In genomic region chr11:32892355-32893090, GRCh38 we compare ENCODE assay signal across 8 cellular contexts. TPM values are rescaled to one million over a fixed set of nuclear protein-coding genes. Genes with fewer than 3 reads are reported as not detected.
DNase-seq lines count a peak whose midpoint lies in the region; ATAC-seq and TF ChIP-seq lines count a peak whose summit lies in the region.

QSER1 (plus strand) TSS chr11:32892811; CDS start chr11:32893126, 315 bp downstream.

- peak within 1 kb of the TSS; percentile 87 for H3K4me3 ChIP-seq in Loucy (ENCODE audit: low read length, poor library complexity, severe bottlenecking)
- peak within 1 kb of the TSS; percentile 95 for H3K4me3 ChIP-seq in adipocyte (ENCODE audit: low read length)
- peak within 1 kb of the TSS; percentile 84 to 99 (median 94) for H3K4me3 ChIP-seq in heart right ventricle

- POLR2A ChIA-PET in T-cell (lab: Charles Lee), result interaction anchor here in 1 of 2 donors (0.6 kb wide), 1 partner anchor 17 kb away, joined by 3 read pairs; no protein-coding TSS in a partner anchor

- peak within 1 kb of the TSS; percentile 90 to 93 (median 91) for H3K4me3 Mint-ChIP-seq in T-cell
- H3K4me3 Mint-ChIP-seq in type B pancreatic cell, result peak within 1 kb of the TSS; percentile 97

- H3K9me3 Mint-ChIP-seq in T-cell (no peaks in the 10 kb centered on the region), type B pancreatic cell (no peaks in the 10 kb centered on the region)

- H3K4me1 Mint-ChIP-seq in T-cell (peaks cover 28 to 34% (median 30%) of the 10 kb centered on the region in 3 donors), type B pancreatic cell (ENCODE audit: unreplicated experiment) (peaks cover 25% of the 10 kb centered on the region)

- WGBS in heart right ventricle, 2 donors, result 0% methylated on average over 65 to 89 of the region's 91 CpGs

- DNase-seq in GM03348 (ENCODE audit: low spot score) (peak; percentile 96), GOT3 (lab: John Stamatoyannopoulos, UW) (peak; percentile 9), T-cell (peak; percentile 27 to 77 (median 64)), adipocyte (ENCODE audit: low read depth) (peak; percentile 80), heart right ventricle (peak; percentile 74 to 79), posterior vena cava (ENCODE audit: low spot score) (peak; percentile 88), type B pancreatic cell (ENCODE audit: extremely low spot score, unreplicated experiment) (peak; percentile 79)

- H3K36me3 Mint-ChIP-seq in T-cell (no peaks in the 10 kb centered on the region), type B pancreatic cell (peaks cover 8% of the 10 kb centered on the region)

- no peaks in the 10 kb centered on the region for H3K9me2 ChIP-seq in Loucy (replicated peaks; ENCODE audit: low read depth, low read length)

- H3K27ac ChIP-seq in heart right ventricle, result peak within 1 kb of the TSS; percentile 88 to 98 (median 95)

- peak within 1 kb of the TSS; percentile 96 for H3K4me2 ChIP-seq in Loucy (ENCODE audit: low read depth, low read length, poor library complexity, severe bottlenecking)

- intact Hi-C loops in heart right ventricle (cut with DNase I), result loop anchor here in 3 of 10 donors (5.0 to 10.0 kb wide), 2 partner anchors 145 to 152 kb away; partner anchors contain the start of gene TCP11L1 (in 1 of the 3)
- intact Hi-C loops in posterior vena cava (cut with DNase I), result no loop called here

- H3K4me1 ChIP-seq in Loucy (ENCODE audit: insufficient read depth, low read length, poor library complexity, severe bottlenecking) (peaks cover 35% of the 10 kb centered on the region), adipocyte (ENCODE audit: control insufficient read depth, insufficient read depth, low read length) (peaks cover 21% of the 10 kb centered on the region), heart right ventricle (peaks cover 2 to 34% (median 19%) of the 10 kb centered on the region in 9 donors)

- H3K9ac ChIP-seq in Loucy (ENCODE audit: low read depth, low read length, poor library complexity, severe bottlenecking) (peak within 1 kb of the TSS; percentile 94), adipocyte (ENCODE audit: low read length) (peak within 1 kb of the TSS; percentile 94)

- peaks cover 32% of the 10 kb centered on the region for H4K20me1 ChIP-seq in Loucy (ENCODE audit: insufficient read depth, low read length, poor library complexity, severe bottlenecking)

- H3K27ac Mint-ChIP-seq in T-cell, result peak within 1 kb of the TSS; percentile 81 to 86
- H3K27ac Mint-ChIP-seq in type B pancreatic cell, result peak within 1 kb of the TSS; percentile 96

- H3K27me3 Mint-ChIP-seq in T-cell, result no peaks in the 10 kb centered on the region
- peaks cover 3% of the 10 kb centered on the region for H3K27me3 Mint-ChIP-seq in type B pancreatic cell

- TF ChIP-seq CTCF in Loucy (conservative IDR thresholded peaks at IDR 0.05; ENCODE audit: low read length), result no peak
- no peak for TF ChIP-seq CTCF in heart right ventricle (IDR thresholded peaks at IDR 0.05)
- no peak for TF ChIP-seq CTCF in type B pancreatic cell (conservative IDR thresholded peaks at IDR 0.05)

- H3K36me3 ChIP-seq in Loucy (ENCODE audit: insufficient read depth, low read length) (no peaks in the 10 kb centered on the region), adipocyte (ENCODE audit: control insufficient read depth, insufficient read depth, low read length, severe bottlenecking) (no peaks in the 10 kb centered on the region), heart right ventricle (no peaks in the 10 kb centered on the region)

- H3K27me3 ChIP-seq in Loucy (ENCODE audit: insufficient read depth, low read length, poor library complexity, severe bottlenecking), result no peaks in the 10 kb centered on the region
- no peaks in the 10 kb centered on the region for H3K27me3 ChIP-seq in adipocyte (replicated peaks; ENCODE audit: control insufficient read depth, insufficient read depth, low read length)
- H3K27me3 ChIP-seq in heart right ventricle, result no peaks in the 10 kb centered on the region

- H2AFZ ChIP-seq in Loucy (ENCODE audit: low read length), result peak within 1 kb of the TSS; percentile 94

- H3K9me3 ChIP-seq in Loucy (ENCODE audit: insufficient read depth, low read depth, low read length), result no peaks in the 10 kb centered on the region
- no peaks in the 10 kb centered on the region for H3K9me3 ChIP-seq in adipocyte (ENCODE audit: control insufficient read depth, low read length)
- H3K9me3 ChIP-seq in heart right ventricle, result no peaks in the 10 kb centered on the region

- ATAC-seq in T-cell (replicated peaks in 1 of 4) (peak; percentile 82 to 85 (median 82)), heart right ventricle (peak; percentile 72 to 88 (median 83))

- H3K79me2 ChIP-seq in Loucy (ENCODE audit: insufficient read depth, low read length), result peaks cover 43% of the 10 kb centered on the region

- H3F3A ChIP-seq in Loucy (ENCODE audit: low read depth), result 0 out of 2 replicates have a peak, but pooled peaks cover 3% of the 10 kb centered on the region

- CTCF ChIA-PET in T-cell (lab: Charles Lee), result interaction anchor here (0.5 to 1.1 kb wide), 6 partner anchors 9 to 382 kb away, joined by 3 to 5 read pairs (median 4); partner anchors contain the start of gene HIPK3 (in 1 of the 2)

RNA-seq across cellular contexts. Expression of gene QSER1, which starts in this region (rescaled TPM):
- total RNA-seq in T-cell (10 to 100 TPM; 11.9 to 14.1 (median 13.5) TPM), heart right ventricle (10 to 100 TPM; 14.2 to 23.8 (median 20.4) TPM), posterior vena cava (10 to 100 TPM; 19.0 to 23.3 TPM), type B pancreatic cell (ENCODE audit: low replicate concordance) (29.4 and 54.4 TPM in 2 replicates)
- polyA plus RNA-seq in heart right ventricle, result 1 to 10 TPM; 2.5 to 2.7 TPM

Comparison
In these comparisons a context has a peak if more than half of its experiments do, and no peak if none do; other contexts are left out.
1. Peak in every context shown above with its lines: DNase-seq, ATAC-seq, H3K4me3 ChIP-seq and H3K27ac ChIP-seq.
2. DNase-seq: peak in every context shown above with its lines; median percentile 96 in GM03348; 88 in posterior vena cava; 80 in adipocyte; 79 in type B pancreatic cell; 76 in heart right ventricle; 64 in T-cell; 9 in GOT3.